Comparison of ENCODE assay signal across 2 cellular contexts in the genomic region with DNA sequence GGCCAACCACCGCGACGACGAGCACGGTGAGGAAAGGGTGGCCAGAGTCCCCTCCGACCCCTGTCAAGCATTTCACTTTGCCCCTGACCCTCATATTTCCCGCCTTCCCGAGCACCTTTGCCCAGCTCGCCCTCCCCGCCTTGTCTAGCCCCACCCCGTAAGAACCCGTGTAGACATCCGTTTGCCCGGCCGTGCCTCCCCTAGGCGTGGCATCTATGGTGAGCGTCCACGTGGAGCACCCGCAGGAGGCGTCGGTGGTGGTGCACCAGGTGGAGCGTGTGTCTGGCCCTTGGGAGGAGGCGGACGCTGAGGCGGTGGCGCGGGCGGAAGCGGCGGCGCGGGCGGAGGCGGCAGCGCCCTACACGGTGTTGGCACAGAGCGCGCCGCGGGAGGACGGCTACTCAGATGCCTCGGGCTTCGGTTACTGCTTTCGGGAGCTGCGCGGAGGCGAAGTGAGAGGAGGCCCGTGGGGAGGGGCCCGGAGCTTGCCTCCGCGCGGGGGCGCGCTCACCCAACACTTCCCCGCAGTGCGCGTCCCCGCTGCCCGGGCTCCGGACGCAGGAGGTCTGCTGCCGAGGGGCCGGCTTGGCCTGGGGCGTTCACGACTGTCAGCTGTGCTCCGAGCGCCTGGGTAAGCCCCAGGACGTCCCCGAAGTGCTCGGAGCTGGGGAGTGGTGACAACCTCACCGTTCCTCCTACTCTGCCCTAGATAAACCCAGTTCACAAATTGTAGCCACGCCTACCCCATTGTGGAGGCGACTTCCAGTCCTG.
TF ChIP-seq lines count a peak whose summit lies in the region.

No MANE protein-coding gene starts in this region.

TF ChIP-seq in HCT116, 20 proteins besides CTCF, POLR2A, EP300 and RAD21:
- TF ChIP-seq EZH2 (IDR thresholded peaks at IDR 0.05) (no peak), TCF7L2 (IDR thresholded peaks at IDR 0.05; ENCODE audit: borderline replicate concordance, extremely low read depth, insufficient read depth, insufficient read length) (peak; percentile 11), POLR2AphosphoS5 (IDR thresholded peaks at IDR 0.05; ENCODE audit: low read depth, low read length) (peak; percentile 44; the same call in 1 of the 2 replicates), ZFX (IDR thresholded peaks at IDR 0.05) (peak; percentile 32; the same call in 1 of the 2 replicates), SRF (IDR thresholded peaks at IDR 0.05; ENCODE audit: low read depth) (no peak), YY1 (IDR thresholded peaks at IDR 0.05; ENCODE audit: extremely low read depth, insufficient replicate concordance, low read depth, low read length) (peak; percentile 7), ZBTB33 (IDR thresholded peaks at IDR 0.05; ENCODE audit: extremely low read depth, insufficient replicate concordance, low read length) (peak; percentile 18)
- TF ChIP-seq, protein P1, sequence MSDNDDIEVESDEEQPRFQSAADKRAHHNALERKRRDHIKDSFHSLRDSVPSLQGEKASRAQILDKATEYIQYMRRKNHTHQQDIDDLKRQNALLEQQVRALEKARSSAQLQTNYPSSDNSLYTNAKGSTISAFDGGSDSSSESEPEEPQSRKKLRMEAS (IDR thresholded peaks at IDR 0.05), result no peak

TF ChIP-seq in H1, 55 proteins besides CTCF, POLR2A, EP300 and RAD21:
- TF ChIP-seq EZH2 (IDR thresholded peaks at IDR 0.05; ENCODE audit: low read depth, low read length, severe bottlenecking) (peak; percentile 41), E2F6 (IDR thresholded peaks at IDR 0.05) (peak; percentile 43; the same call in 1 of the 2 replicates), SIN3A (conservative IDR thresholded peaks at IDR 0.05 in 1 of 2, IDR thresholded peaks at IDR 0.05 in 1 of 2; ENCODE audit: low read depth in 1 of 2, low read length in 2 of 2) (0 out of 4 replicates have a peak, but pooled peaks of 1 of the 2 experiments have one; percentile 36), BACH1 (IDR thresholded peaks at IDR 0.05; ENCODE audit: low read length) (no peak), TAF1 (IDR thresholded peaks at IDR 0.05; ENCODE audit: low read depth, low read length) (0 out of 2 replicates have a peak, but pooled peaks have one; percentile 34), SUZ12 (IDR thresholded peaks at IDR 0.05; ENCODE audit: low read length) (no peak)
- TF ChIP-seq, protein P1 (IDR thresholded peaks at IDR 0.05), result peak; percentile 78
